Comparison of ENCODE assay signal across 8 cellular contexts in genomic region chr11:103109818-103110388, GRCh38. TPM values are rescaled to one million over a fixed set of nuclear protein-coding genes. Genes with fewer than 3 reads are reported as not detected.
DNase-seq lines count a peak whose midpoint lies in the region; ATAC-seq and TF ChIP-seq lines count a peak whose summit lies in the region.

No MANE protein-coding gene starts in this region.

- intact Hi-C loops in posterior vena cava (cut with DNase I): no loop called here

- H3K4me3 ChIP-seq in gastroesophageal sphincter: peak overlapping the region; percentile 76 to 95

- ATAC-seq in GM18499 (IDR thresholded peaks at IDR 0.05; ENCODE audit: insufficient read depth, unreplicated experiment): peak; percentile 8
- ATAC-seq in HG03045 (IDR thresholded peaks at IDR 0.05; ENCODE audit: unreplicated experiment): peak; percentile 11
- ATAC-seq in WTC11: peak; percentile 1; the same call in 1 of the 2 replicates
- no peak for ATAC-seq in gastroesophageal sphincter
- no peak for ATAC-seq in HG03571 (IDR thresholded peaks at IDR 0.05; ENCODE audit: unreplicated experiment)

- CTCF ChIA-PET in WTC11 (lab: Charles Lee): interaction anchor here (0.5 to 1.6 kb wide), 10 partner anchors 8 to 302 kb away, joined by 3 to 36 read pairs (median 4); partner anchors contain the start of gene DCUN1D5

- TF ChIP-seq CTCF in WTC11 (IDR thresholded peaks at IDR 0.05) (no peak), gastroesophageal sphincter (IDR thresholded peaks at IDR 0.05) (no peak)

- H3K27me3 Mint-ChIP-seq in WTC11 (ENCODE audit: low read depth): no peaks in the 10 kb centered on the region

- H3K36me3 ChIP-seq in gastroesophageal sphincter: peaks cover 0 to 8% of the 10 kb centered on the region in 2 donors

- no peaks in the 10 kb centered on the region for H3K9me3 Mint-ChIP-seq in WTC11

- TF ChIP-seq EP300 in gastroesophageal sphincter (IDR thresholded peaks at IDR 0.05): no peak

- peaks cover 0 to 35% (median 0%) of the 10 kb centered on the region in 3 donors for H3K4me1 ChIP-seq in gastroesophageal sphincter

- H3K4me1 Mint-ChIP-seq in WTC11: peaks cover 17% of the 10 kb centered on the region

- peak overlapping the region; percentile 95 for H3K4me3 Mint-ChIP-seq in WTC11

- H3K27ac ChIP-seq in gastroesophageal sphincter: peak overlapping the region in 3 of 4 donors; percentile 76 to 83 (median 77)

- no peak for TF ChIP-seq POLR2A in gastroesophageal sphincter (IDR thresholded peaks at IDR 0.05)

- DNase-seq in WTC11 (ENCODE audit: low spot score) (peak; percentile 19), posterior vena cava (ENCODE audit: low spot score) (peak; percentile 71), superior temporal gyrus (ENCODE audit: extremely low spot score) (no peak)
- DNase-seq in stimulated activated CD4-positive, alpha-beta T cell treated with anti-CD3 and anti-CD28 coated beads, Interleukin-4, amount 100 ng/mL, for 4 hours: no peak

- WGBS in gastroesophageal sphincter (ENCODE audit: low coverage in 1 of 2), 2 donors: 17 to 33% methylated on average over 11 to 21 of the region's 26 CpGs

- no peaks in the 10 kb centered on the region for H3K27me3 ChIP-seq in gastroesophageal sphincter

- peak overlapping the region; percentile 84 for H3K27ac Mint-ChIP-seq in WTC11

- POLR2A ChIA-PET in WTC11 (lab: Charles Lee): interaction anchor here (1.8 kb wide), 1 partner anchor 18 kb away, joined by 29 read pairs; the partner anchor contains the start of gene DCUN1D5

- H3K9me3 ChIP-seq in gastroesophageal sphincter: no peaks in the 10 kb centered on the region

- peaks cover 4% of the 10 kb centered on the region for H3K36me3 Mint-ChIP-seq in WTC11

TF ChIP-seq in WTC11, 78 proteins besides CTCF, POLR2A, EP300 and RAD21:
- TF ChIP-seq GTF2I (CRISPR knock-in tag; conservative IDR thresholded peaks at IDR 0.05): no peak
- no peak for TF ChIP-seq ZNF263 (CRISPR knock-in tag; IDR thresholded peaks at IDR 0.05; ENCODE audit: low read depth)
- TF ChIP-seq NR2C2 (CRISPR knock-in tag; IDR thresholded peaks at IDR 0.05): no peak
- no peak for TF ChIP-seq SP1 (CRISPR knock-in tag; conservative IDR thresholded peaks at IDR 0.05)
- TF ChIP-seq CREM (CRISPR knock-in tag; IDR thresholded peaks at IDR 0.05): no peak
- TF ChIP-seq USF2 (CRISPR knock-in tag; IDR thresholded peaks at IDR 0.05): no peak
- no peak for TF ChIP-seq ZNF396 (CRISPR knock-in tag; IDR thresholded peaks at IDR 0.05; ENCODE audit: borderline replicate concordance)
- TF ChIP-seq, protein P1, sequence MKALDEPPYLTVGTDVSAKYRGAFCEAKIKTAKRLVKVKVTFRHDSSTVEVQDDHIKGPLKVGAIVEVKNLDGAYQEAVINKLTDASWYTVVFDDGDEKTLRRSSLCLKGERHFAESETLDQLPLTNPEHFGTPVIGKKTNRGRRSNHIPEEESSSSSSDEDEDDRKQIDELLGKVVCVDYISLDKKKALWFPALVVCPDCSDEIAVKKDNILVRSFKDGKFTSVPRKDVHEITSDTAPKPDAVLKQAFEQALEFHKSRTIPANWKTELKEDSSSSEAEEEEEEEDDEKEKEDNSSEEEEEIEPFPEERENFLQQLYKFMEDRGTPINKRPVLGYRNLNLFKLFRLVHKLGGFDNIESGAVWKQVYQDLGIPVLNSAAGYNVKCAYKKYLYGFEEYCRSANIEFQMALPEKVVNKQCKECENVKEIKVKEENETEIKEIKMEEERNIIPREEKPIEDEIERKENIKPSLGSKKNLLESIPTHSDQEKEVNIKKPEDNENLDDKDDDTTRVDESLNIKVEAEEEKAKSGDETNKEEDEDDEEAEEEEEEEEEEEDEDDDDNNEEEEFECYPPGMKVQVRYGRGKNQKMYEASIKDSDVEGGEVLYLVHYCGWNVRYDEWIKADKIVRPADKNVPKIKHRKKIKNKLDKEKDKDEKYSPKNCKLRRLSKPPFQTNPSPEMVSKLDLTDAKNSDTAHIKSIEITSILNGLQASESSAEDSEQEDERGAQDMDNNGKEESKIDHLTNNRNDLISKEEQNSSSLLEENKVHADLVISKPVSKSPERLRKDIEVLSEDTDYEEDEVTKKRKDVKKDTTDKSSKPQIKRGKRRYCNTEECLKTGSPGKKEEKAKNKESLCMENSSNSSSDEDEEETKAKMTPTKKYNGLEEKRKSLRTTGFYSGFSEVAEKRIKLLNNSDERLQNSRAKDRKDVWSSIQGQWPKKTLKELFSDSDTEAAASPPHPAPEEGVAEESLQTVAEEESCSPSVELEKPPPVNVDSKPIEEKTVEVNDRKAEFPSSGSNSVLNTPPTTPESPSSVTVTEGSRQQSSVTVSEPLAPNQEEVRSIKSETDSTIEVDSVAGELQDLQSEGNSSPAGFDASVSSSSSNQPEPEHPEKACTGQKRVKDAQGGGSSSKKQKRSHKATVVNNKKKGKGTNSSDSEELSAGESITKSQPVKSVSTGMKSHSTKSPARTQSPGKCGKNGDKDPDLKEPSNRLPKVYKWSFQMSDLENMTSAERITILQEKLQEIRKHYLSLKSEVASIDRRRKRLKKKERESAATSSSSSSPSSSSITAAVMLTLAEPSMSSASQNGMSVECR (CRISPR knock-in tag; IDR thresholded peaks at IDR 0.05; ENCODE audit: borderline replicate concordance): no peak
- no peak for TF ChIP-seq NR3C1 (CRISPR knock-in tag; conservative IDR thresholded peaks at IDR 0.05; ENCODE audit: low read depth)
- no peak for TF ChIP-seq ZNF281 (CRISPR knock-in tag; IDR thresholded peaks at IDR 0.05)
- TF ChIP-seq ZNF138 (CRISPR knock-in tag; conservative IDR thresholded peaks at IDR 0.05): no peak
- TF ChIP-seq ELF4 (CRISPR knock-in tag; IDR thresholded peaks at IDR 0.05; ENCODE audit: low read depth): no peak
- no peak for TF ChIP-seq GRHL2 (CRISPR knock-in tag; IDR thresholded peaks at IDR 0.05; ENCODE audit: insufficient replicate concordance, severe bottlenecking)
- TF ChIP-seq, protein P2, sequence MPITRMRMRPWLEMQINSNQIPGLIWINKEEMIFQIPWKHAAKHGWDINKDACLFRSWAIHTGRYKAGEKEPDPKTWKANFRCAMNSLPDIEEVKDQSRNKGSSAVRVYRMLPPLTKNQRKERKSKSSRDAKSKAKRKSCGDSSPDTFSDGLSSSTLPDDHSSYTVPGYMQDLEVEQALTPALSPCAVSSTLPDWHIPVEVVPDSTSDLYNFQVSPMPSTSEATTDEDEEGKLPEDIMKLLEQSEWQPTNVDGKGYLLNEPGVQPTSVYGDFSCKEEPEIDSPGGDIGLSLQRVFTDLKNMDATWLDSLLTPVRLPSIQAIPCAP (CRISPR knock-in tag; IDR thresholded peaks at IDR 0.05): no peak
- TF ChIP-seq NR1H2 (CRISPR knock-in tag; IDR thresholded peaks at IDR 0.05): no peak
- no peak for TF ChIP-seq CBFB (CRISPR knock-in tag; IDR thresholded peaks at IDR 0.05; ENCODE audit: low read depth)
- no peak for TF ChIP-seq ZNF423 (CRISPR knock-in tag; IDR thresholded peaks at IDR 0.05)

RNA-seq across cellular contexts. Expression of gene DYNC2H1, which starts 0.7 kb away (rescaled TPM):
- total RNA-seq in WTC11 (2021) (13.7 to 17.2 TPM (median 14.9 TPM) in 3 replicates), gastroesophageal sphincter (10 to 100 TPM; 11.5 to 26.7 (median 18.1) TPM), posterior vena cava (10 to 100 TPM; 15.8 to 24.1 TPM)

RNA-seq across cellular contexts. Expression of gene DCUN1D5, which starts 17.9 kb away (rescaled TPM):
- total RNA-seq in WTC11 (2021): 75.6 to 98.2 TPM (median 75.9 TPM) in 3 replicates
- 10 to 100 TPM; 32.6 to 45.8 (median 42.1) TPM for total RNA-seq in gastroesophageal sphincter
- total RNA-seq in posterior vena cava: 10 to 100 TPM; 19.7 to 26.4 TPM

Comparison
In these comparisons a context has a peak if more than half of its experiments do, and no peak if none do; other contexts are left out.
1. ATAC-seq: peak in GM18499 (single experiment), HG03045 (single experiment) and WTC11 (single experiment); none in gastroesophageal sphincter (single experiment) and HG03571 (single experiment).
2. DNase-seq: peak in WTC11 (single experiment) and posterior vena cava (single experiment); none in superior temporal gyrus (single experiment) and stimulated activated CD4-positive, alpha-beta T cell treated with anti-CD3 and anti-CD28 coated beads, Interleukin-4, amount 100 ng/mL, for 4 hours (0 of 2).